1 cellular context compared by ENCODE assay signal in genomic region chr6:15213838-15214398, GRCh38.
A peak's percentile ranks its signal among the peaks of the same experiment; 100 is the strongest.
TF ChIP-seq lines count a peak whose summit lies in the region.

No MANE protein-coding gene starts in this region.

TF ChIP-seq in HepG2, 621 proteins besides CTCF, POLR2A, EP300 and RAD21 (continued from another document and continues in another):
- TF ChIP-seq THAP9 (CRISPR knock-in tag; IDR thresholded peaks at IDR 0.05; ENCODE audit: borderline replicate concordance) (no peak), RORA (CRISPR knock-in tag; IDR thresholded peaks at IDR 0.05) (no peak), ZNF780A (CRISPR knock-in tag; IDR thresholded peaks at IDR 0.05) (no peak), HNF1A (IDR thresholded peaks at IDR 0.05; ENCODE audit: low read depth) (peak; percentile 82), HNF1A (CRISPR knock-in tag; IDR thresholded peaks at IDR 0.05; ENCODE audit: borderline replicate concordance) (peak; percentile 67; the same call in 1 of the 2 replicates), BRD4 (CRISPR knock-in tag; IDR thresholded peaks at IDR 0.05) (no peak), ZNF33B (CRISPR knock-in tag; IDR thresholded peaks at IDR 0.05) (0 out of 2 replicates have a peak, but pooled peaks have one; percentile 21), ZNF552 (CRISPR knock-in tag; IDR thresholded peaks at IDR 0.05; ENCODE audit: borderline replicate concordance) (no peak), ZFP62 (CRISPR knock-in tag; IDR thresholded peaks at IDR 0.05) (no peak), HOXA9 (CRISPR knock-in tag; IDR thresholded peaks at IDR 0.05; ENCODE audit: borderline replicate concordance) (no peak), ZC3H4 (CRISPR knock-in tag; IDR thresholded peaks at IDR 0.05; ENCODE audit: borderline replicate concordance) (no peak), BCL6 (CRISPR knock-in tag; IDR thresholded peaks at IDR 0.05) (no peak), ARID3A (IDR thresholded peaks at IDR 0.05; ENCODE audit: low read depth, low read length) (peak; percentile 12; the same call in 1 of the 2 replicates), ZNF766 (CRISPR knock-in tag; IDR thresholded peaks at IDR 0.05; ENCODE audit: borderline replicate concordance) (no peak), CSRNP2 (CRISPR knock-in tag; conservative IDR thresholded peaks at IDR 0.05; ENCODE audit: low read depth) (no peak), ZNF354B (CRISPR knock-in tag; IDR thresholded peaks at IDR 0.05) (no peak), ZNF496 (CRISPR knock-in tag; IDR thresholded peaks at IDR 0.05; ENCODE audit: insufficient replicate concordance) (no peak), ELF4 (CRISPR knock-in tag; IDR thresholded peaks at IDR 0.05; ENCODE audit: borderline replicate concordance) (no peak), ZNF276 (CRISPR knock-in tag; IDR thresholded peaks at IDR 0.05; ENCODE audit: low read depth) (no peak), ZNF143 (CRISPR knock-in tag; IDR thresholded peaks at IDR 0.05) (no peak), ZNF768 (CRISPR knock-in tag; IDR thresholded peaks at IDR 0.05) (no peak), NCOA2 (CRISPR knock-in tag; IDR thresholded peaks at IDR 0.05) (no peak), ZFAT (CRISPR knock-in tag; conservative IDR thresholded peaks at IDR 0.05) (no peak), MYNN (CRISPR knock-in tag; IDR thresholded peaks at IDR 0.05; ENCODE audit: low read depth) (no peak), FOXO4 (CRISPR knock-in tag; conservative IDR thresholded peaks at IDR 0.05) (no peak), GATAD2A (CRISPR knock-in tag; IDR thresholded peaks at IDR 0.05) (0 out of 2 replicates have a peak, but pooled peaks have one; percentile 38), ZNF407 (CRISPR knock-in tag; IDR thresholded peaks at IDR 0.05; ENCODE audit: not compliant biosample characterization) (no peak), ELK4 (CRISPR knock-in tag; IDR thresholded peaks at IDR 0.05; ENCODE audit: borderline replicate concordance) (no peak), ZNF12 (CRISPR knock-in tag; IDR thresholded peaks at IDR 0.05) (no peak)
